In the genomic region with DNA sequence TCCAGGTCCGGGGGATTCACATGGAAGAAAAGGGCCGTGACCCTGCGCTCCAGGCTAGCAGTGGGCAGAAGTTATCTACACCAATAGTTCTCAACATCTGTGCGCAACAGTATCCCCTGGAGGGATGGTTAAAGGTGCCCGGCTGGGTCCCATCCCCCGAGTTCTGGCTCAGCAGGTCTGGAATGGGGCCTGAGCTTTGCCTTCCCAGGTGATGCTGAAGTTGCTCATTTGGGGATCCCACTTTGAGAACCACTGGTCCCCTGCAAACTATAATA, we compare ENCODE assay signal across 1 cellular context.
TF ChIP-seq lines count a peak whose summit lies in the region.

No MANE protein-coding gene starts in this region.

TF ChIP-seq in H1, 55 proteins besides CTCF, POLR2A, EP300 and RAD21:
- TF ChIP-seq EZH2 (IDR thresholded peaks at IDR 0.05; ENCODE audit: low read depth, low read length, severe bottlenecking) = no peak
- peak; percentile 48 for TF ChIP-seq ASH2L (IDR thresholded peaks at IDR 0.05; ENCODE audit: low read length)
- no peak for TF ChIP-seq CHD1 (IDR thresholded peaks at IDR 0.05; ENCODE audit: low read depth, low read length)
- no peak for TF ChIP-seq SRF (IDR thresholded peaks at IDR 0.05; ENCODE audit: low read depth, low read length)
- TF ChIP-seq JUN (IDR thresholded peaks at IDR 0.05; ENCODE audit: low read depth, low read length) = no peak
- no peak; the same call in 1 of the 2 replicates for TF ChIP-seq RBBP5 (IDR thresholded peaks at IDR 0.05; ENCODE audit: borderline replicate concordance, low read depth, low read length)
- no peak for TF ChIP-seq KDM1A (IDR thresholded peaks at IDR 0.05; ENCODE audit: borderline replicate concordance, low read length)
- no peak for TF ChIP-seq SP2 (IDR thresholded peaks at IDR 0.05; ENCODE audit: low read length)
- TF ChIP-seq SIX5 (IDR thresholded peaks at IDR 0.05; ENCODE audit: low read depth, low read length) = no peak
